15 cellular contexts compared by ENCODE assay signal in genomic region chrX:13667940-13668339, GRCh38. TPM values are rescaled to one million over a fixed set of nuclear protein-coding genes. Genes with fewer than 3 reads are reported as not detected.
DNase-seq lines count a peak whose midpoint lies in the region; TF ChIP-seq lines count a peak whose summit lies in the region.
"Had no signal": no experiment of that assay in that cellular context is flagged by ENCODE, and none has a peak within 500 bp of the region (broad histone marks: within the 10 kb centered on the region; RNA-seq: fewer than 3 reads in every experiment).

No MANE protein-coding gene starts in this region.

- no peak for TF ChIP-seq CTCF in chondrocyte (IDR thresholded peaks at IDR 0.05)
- TF ChIP-seq CTCF in thyroid gland (IDR thresholded peaks at IDR 0.05): no peak
- TF ChIP-seq CTCF in WERI-Rb-1 (IDR thresholded peaks at IDR 0.05; ENCODE audit: low read depth, low read length): no peak

- H3K27ac ChIP-seq in thyroid gland (peak overlapping the region; percentile 81 to 93 (median 87)), WERI-Rb-1 (no peak overlapping the region)
- H3K27ac ChIP-seq in effector memory CD4-positive, alpha-beta T cell (ENCODE audit: insufficient read depth, low read length, poor library complexity, severe bottlenecking): no peak overlapping the region
- H3K27ac ChIP-seq: BLaER1, SJCRH30 had no signal

- DNase-seq in NCI-H748 (lab: John Stamatoyannopoulos, UW; ENCODE audit: unreplicated experiment) (peak; percentile 8), NCI-H748 treated with DMSO at 0.1 percent for 48 hours (lab: John Stamatoyannopoulos, UW) (no peak), NCI-H69 (lab: John Stamatoyannopoulos, UW) (peak; percentile 68), chondrocyte (ENCODE audit: low spot score) (no peak), thyroid gland (no peak), WERI-Rb-1 (no peak), KG1 (lab: John Stamatoyannopoulos, UW) (no peak)
- no peak for DNase-seq in effector memory CD4-positive, alpha-beta T cell
- DNase-seq: 8988T, DMS 273 treated with DMSO at 0.1 percent for 48 hours, Kasumi-1, NCI-H1436 treated with DMSO at 0.1 percent for 48 hours, RPMI8226, SJCRH30 had no signal

- H3K36me3 ChIP-seq in thyroid gland (no peaks in the 10 kb centered on the region), WERI-Rb-1 (peaks cover 2% of the 10 kb centered on the region; the same call in 1 of the 2 replicates)
- no peaks in the 10 kb centered on the region for H3K36me3 ChIP-seq in effector memory CD4-positive, alpha-beta T cell (ENCODE audit: control insufficient read depth, insufficient read depth, low read length)
- H3K36me3 ChIP-seq: SJCRH30 had no signal

- TF ChIP-seq POLR2A in thyroid gland (IDR thresholded peaks at IDR 0.05): no peak

- H3K9me3 Mint-ChIP-seq in chondrocyte (ENCODE audit: low read depth): peaks cover 3% of the 10 kb centered on the region

- H3K27me3 Mint-ChIP-seq in chondrocyte (ENCODE audit: low read depth): no peaks in the 10 kb centered on the region

- intact Hi-C loops in thyroid gland (cut with DNase I): no loop called here

- H3K4me3 ChIP-seq in thyroid gland (replicated peaks in 1 of 3) (no peak overlapping the region), WERI-Rb-1 (ENCODE audit: low read depth, low read length) (no peak overlapping the region)
- no peak overlapping the region for H3K4me3 ChIP-seq in effector memory CD4-positive, alpha-beta T cell (ENCODE audit: insufficient read depth, low read depth, low read length, poor library complexity, severe bottlenecking)
- H3K4me3 ChIP-seq: BLaER1, SJCRH30 had no signal

- no peaks in the 10 kb centered on the region for H3K36me3 Mint-ChIP-seq in chondrocyte (ENCODE audit: low read depth)

- no peaks in the 10 kb centered on the region for H3K27me3 ChIP-seq in thyroid gland
- no peaks in the 10 kb centered on the region for H3K27me3 ChIP-seq in WERI-Rb-1 (ENCODE audit: insufficient read depth, low read depth, severe bottlenecking)
- H3K27me3 ChIP-seq in effector memory CD4-positive, alpha-beta T cell (replicated peaks; ENCODE audit: control insufficient read depth, insufficient read depth, low read length, poor library complexity, severe bottlenecking): no peaks in the 10 kb centered on the region
- H3K27me3 ChIP-seq: SJCRH30 had no signal

- peak overlapping the region; percentile 38 for H3K27ac Mint-ChIP-seq in chondrocyte (ENCODE audit: unreplicated experiment)

- H3K4me3 Mint-ChIP-seq in chondrocyte (ENCODE audit: unreplicated experiment): no peak overlapping the region

- H3K9me3 ChIP-seq in thyroid gland (no peaks in the 10 kb centered on the region), WERI-Rb-1 (ENCODE audit: severe bottlenecking) (no peaks in the 10 kb centered on the region)
- H3K9me3 ChIP-seq in effector memory CD4-positive, alpha-beta T cell (ENCODE audit: control insufficient read depth, low read length): no peaks in the 10 kb centered on the region
- H3K9me3 ChIP-seq: SJCRH30 had no signal

- peaks cover 5 to 34% of the 10 kb centered on the region in 2 donors for H3K4me1 ChIP-seq in thyroid gland
- no peaks in the 10 kb centered on the region for H3K4me1 ChIP-seq in effector memory CD4-positive, alpha-beta T cell (ENCODE audit: control insufficient read depth, insufficient read depth, low read length, poor library complexity, severe bottlenecking)
- H3K4me1 ChIP-seq: BLaER1, SJCRH30 had no signal

- peaks cover 42% of the 10 kb centered on the region for H3K4me1 Mint-ChIP-seq in chondrocyte (ENCODE audit: low read depth)

RNA-seq across cellular contexts. Expression of gene TCEANC, which starts 15.0 kb away (rescaled TPM):
- total RNA-seq in chondrocyte (2.0 to 3.2 TPM (median 2.5 TPM) in 3 replicates), thyroid gland (1 to 10 TPM; 4.5 to 8.6 (median 6.4) TPM)

RNA-seq across cellular contexts. Expression of gene RAB9A, which starts 21.0 kb away (rescaled TPM):
- total RNA-seq in chondrocyte (18.8 to 31.3 TPM (median 29.2 TPM) in 3 replicates), thyroid gland (10 to 100 TPM; 29.5 to 47.0 (median 36.0) TPM)

Comparison
In these comparisons a context has a peak if more than half of its experiments do, and no peak if none do; other contexts are left out.
1. DNase-seq: peak in NCI-H748 (single experiment) and NCI-H69 (single experiment); none in NCI-H748 treated with DMSO at 0.1 percent for 48 hours (single experiment), chondrocyte (single experiment), thyroid gland (0 of 2), WERI-Rb-1 (single experiment), KG1 (single experiment) and effector memory CD4-positive, alpha-beta T cell (0 of 3).
2. H3K27ac ChIP-seq: peak in thyroid gland (3 of 3); none in WERI-Rb-1 (single experiment) and effector memory CD4-positive, alpha-beta T cell (single experiment).